In genomic region chr5:7364226-7364875, GRCh38 we compare ENCODE assay signal across 28 cellular contexts. TPM values are rescaled to one million over a fixed set of nuclear protein-coding genes. Genes with fewer than 3 reads are reported as not detected.
"Had no signal": no experiment of that assay in that cellular context is flagged by ENCODE, and none has a peak within 500 bp of the region (broad histone marks: within the 10 kb centered on the region; RNA-seq: fewer than 3 reads in every experiment).

No MANE protein-coding gene starts in this region.

- H3K27me3 ChIP-seq: breast epithelium, Peyer's patch, SJSA1 had no signal

- H3K4me1 ChIP-seq: breast epithelium, Peyer's patch had no signal

- DNase-seq: activated CD4-positive, alpha-beta T cell treated with anti-CD3 and anti-CD28 coated beads for 48 hours; activated CD4-positive, alpha-beta T cell treated with anti-CD3 and anti-CD28 coated beads, Interleukin-2, amount 50 U/mL, for 4 hours; activated CD4-positive, CD25-positive, alpha-beta regulatory T cell treated with anti-CD3 and anti-CD28 coated beads, Interleukin-2, amount 50 U/mL, for 72 hours; activated CD8-positive, alpha-beta T cell treated with anti-CD3 and anti-CD28 coated beads, Interleukin-2, amount 10 ng/mL, durations not matched to agents 7 days and 5 days; activated effector memory CD4-positive, alpha-beta T cell treated with Interleukin-2 at 50 U/mL for 16 hours; activated naive CD4-positive, alpha-beta T cell; activated naive CD8-positive, alpha-beta T cell treated with anti-CD3 and anti-CD28 coated beads, Interleukin-2, amount 50 U/mL, for 24 hours; activated T-cell treated with anti-CD3 and anti-CD28 coated beads, Interleukin-2, amount 50 U/mL, for 24 hours; amniotic stem cell; caudate nucleus; Karpas-422; NCI-H1105 treated with DMSO at 0.1 percent for 48 hours; NCI-H1436 treated with DMSO at 0.1 percent for 48 hours; NCI-H187; NCI-H2081; NCI-H510A treated with DMSO at 0.1 percent for 48 hours; NCI-H69; NK-92 treated with Interleukin-12 subunit alpha and Interleukin-12 subunit beta, amount 100 ng/mL, for 24 hours; Peyer's patch; Right ventricle myocardium superior; SW 1271 had no signal

- H3K36me3 ChIP-seq: breast epithelium, Peyer's patch, SJSA1 had no signal

- ATAC-seq: activated CD8-positive, alpha-beta T cell treated with anti-CD3 and anti-CD28 coated beads, Interleukin-2, amount 10 ng/mL, durations not matched to agents 7 days and 5 days; activated naive CD4-positive, alpha-beta T cell treated with anti-CD3 and anti-CD28 coated beads, Interleukin-2, amount 50 U/mL, for 72 hours; activated naive CD8-positive, alpha-beta T cell treated with anti-CD3 and anti-CD28 coated beads, Interleukin-2, amount 50 U/mL, for 24 hours; SK-N-SH treated with all-trans-retinoic acid at 6 μM for 48 hours had no signal

- H3K4me3 ChIP-seq: breast epithelium, Peyer's patch, SJSA1 had no signal

- H3K27ac ChIP-seq: breast epithelium, Peyer's patch, RWPE1, SJSA1 had no signal

- H3K9me3 ChIP-seq: breast epithelium, Peyer's patch, SJSA1 had no signal

- H3K27ac Mint-ChIP-seq: activated CD8-positive, alpha-beta T cell treated with anti-CD3 and anti-CD28 coated beads, Interleukin-2, amount 10 ng/mL, durations not matched to agents 7 days and 5 days; activated naive CD4-positive, alpha-beta T cell treated with anti-CD3 and anti-CD28 coated beads, Interleukin-2, amount 50 U/mL, for 72 hours; activated naive CD8-positive, alpha-beta T cell treated with anti-CD3 and anti-CD28 coated beads, Interleukin-2, amount 50 U/mL, for 24 hours; activated T-cell treated with anti-CD3 and anti-CD28 coated beads, Interleukin-2, amount 50 U/mL, for 24 hours; activated T-helper 1 cell treated with anti-CD3 and anti-CD28 coated beads, Interleukin-12 subunit alpha, Interleukin-12 subunit beta, Interleukin-2, Interleukin-4 antibody, amounts not matched to agents 30 ng/mL and 10 ng/mL and 1 ng/mL, durations not matched to agents 14 hours and 24 hours and 36 hours; T-helper 1 cell treated with Interleukin-12 subunit alpha and Interleukin-12 subunit beta and Interleukin-4 antibody, amounts not matched to agents 30 μg/mL and 1 μg/mL, for 36 hours had no signal

- H3K4me1 Mint-ChIP-seq: activated naive CD8-positive, alpha-beta T cell treated with anti-CD3 and anti-CD28 coated beads, Interleukin-2, amount 50 U/mL, for 24 hours had no signal

- H3K27me3 Mint-ChIP-seq: activated naive CD8-positive, alpha-beta T cell treated with anti-CD3 and anti-CD28 coated beads, Interleukin-2, amount 50 U/mL, for 24 hours; activated T-cell treated with anti-CD3 and anti-CD28 coated beads, Interleukin-2, amount 50 U/mL, for 24 hours had no signal

- H3K36me3 Mint-ChIP-seq: activated naive CD4-positive, alpha-beta T cell treated with anti-CD3 and anti-CD28 coated beads, Interleukin-2, amount 50 U/mL, for 72 hours had no signal

- H3K4me3 Mint-ChIP-seq: activated CD8-positive, alpha-beta T cell treated with anti-CD3 and anti-CD28 coated beads, Interleukin-2, amount 10 ng/mL, durations not matched to agents 7 days and 5 days; activated naive CD8-positive, alpha-beta T cell treated with anti-CD3 and anti-CD28 coated beads, Interleukin-2, amount 50 U/mL, for 24 hours; activated T-cell treated with anti-CD3 and anti-CD28 coated beads, Interleukin-2, amount 50 U/mL, for 24 hours; activated T-helper 1 cell treated with anti-CD3 and anti-CD28 coated beads, Interleukin-12 subunit alpha, Interleukin-12 subunit beta, Interleukin-2, Interleukin-4 antibody, amounts not matched to agents 30 ng/mL and 10 ng/mL and 1 ng/mL, durations not matched to agents 14 hours and 24 hours and 36 hours; T-helper 1 cell treated with Interleukin-12 subunit alpha and Interleukin-12 subunit beta and Interleukin-4 antibody, amounts not matched to agents 30 μg/mL and 1 μg/mL, for 36 hours had no signal

- H3K9me3 Mint-ChIP-seq: activated T-helper 1 cell treated with anti-CD3 and anti-CD28 coated beads, Interleukin-12 subunit alpha, Interleukin-12 subunit beta, Interleukin-2, Interleukin-4 antibody, amounts not matched to agents 30 ng/mL and 10 ng/mL and 1 ng/mL, durations not matched to agents 14 hours and 24 hours and 36 hours had no signal

RNA-seq across cellular contexts. Expression of gene ADCY2, which starts 31.6 kb away (rescaled TPM):
- total RNA-seq: activated CD8-positive, alpha-beta T cell treated with anti-CD3 and anti-CD28 coated beads, Interleukin-2, amount 10 ng/mL, durations not matched to agents 7 days and 5 days; activated naive CD4-positive, alpha-beta T cell treated with anti-CD3 and anti-CD28 coated beads, Interleukin-2, amount 50 U/mL, for 72 hours; activated T-helper 1 cell treated with anti-CD3 and anti-CD28 coated beads, Interleukin-12 subunit alpha, Interleukin-12 subunit beta, Interleukin-2, Interleukin-4 antibody, amounts not matched to agents 30 ng/mL and 10 ng/mL and 1 ng/mL, durations not matched to agents 14 hours and 24 hours and 36 hours had no signal
